8 cellular contexts compared by ENCODE assay signal in genomic region chr19:43950834-43951626, GRCh38. TPM values are rescaled to one million over a fixed set of nuclear protein-coding genes. Genes with fewer than 3 reads are reported as not detected.
DNase-seq lines count a peak whose midpoint lies in the region; ATAC-seq and TF ChIP-seq lines count a peak whose summit lies in the region.

Gene ZNF221, plus strand, starts transcription at chr19:43951228. Its CDS starts 11,499 bp downstream, at chr19:43962727.

- H3K4me3 ChIP-seq in endocrine pancreas (ENCODE audit: control insufficient read depth, insufficient read depth, low read length): peak within 1 kb of the TSS; percentile 70

- H3K4me1 Mint-ChIP-seq in activated CD8-positive, alpha-beta T cell treated with anti-CD3 and anti-CD28 coated beads for 36 hours (ENCODE audit: low read depth): peaks cover 7% of the 10 kb centered on the region
- H3K4me1 Mint-ChIP-seq in memory B cell: peaks cover 4% of the 10 kb centered on the region

- TF ChIP-seq CTCF in C4-2B (conservative IDR thresholded peaks at IDR 0.05): peak; percentile 38
- no peak for TF ChIP-seq CTCF in activated CD8-positive, alpha-beta T cell treated with anti-CD3 and anti-CD28 coated beads for 36 hours (IDR thresholded peaks at IDR 0.05)

- CTCF ChIA-PET in activated CD8-positive, alpha-beta T cell treated with anti-CD3 and anti-CD28 coated beads for 36 hours (lab: Charles Lee): interaction anchor here (1.3 kb wide), 1 partner anchor 16 kb away, joined by 5 read pairs; the partner anchor contains the start of gene ZNF45

- H3K4me1 ChIP-seq in endocrine pancreas (ENCODE audit: control insufficient read depth, insufficient read depth, low read length): no peaks in the 10 kb centered on the region

- peak within 1 kb of the TSS; percentile 47; the same call in 1 of the 2 replicates for H3K27ac ChIP-seq in C4-2B

- POLR2A ChIA-PET in activated CD8-positive, alpha-beta T cell treated with anti-CD3 and anti-CD28 coated beads for 36 hours (lab: Charles Lee): interaction anchor here (1.4 kb wide), 1 partner anchor 16 kb away, joined by 5 read pairs; the partner anchor contains the start of gene ZNF45

- H3K27me3 Mint-ChIP-seq in activated CD8-positive, alpha-beta T cell treated with anti-CD3 and anti-CD28 coated beads for 36 hours: peaks cover 14% of the 10 kb centered on the region
- H3K27me3 Mint-ChIP-seq in memory B cell: peaks cover 8% of the 10 kb centered on the region

- peaks cover 3% of the 10 kb centered on the region for H3K36me3 ChIP-seq in endocrine pancreas (ENCODE audit: control insufficient read depth, insufficient read depth, low read length)

- DNase-seq in NCI-H774 (lab: John Stamatoyannopoulos, UW) (peak; percentile 78), memory B cell (ENCODE audit: low spot score in 2 of 2) (peak; percentile 24 to 36)
- peak; percentile 81 for DNase-seq in activated CD8-positive, alpha-beta T cell treated with anti-CD3 and anti-CD28 coated beads for 36 hours
- DNase-seq in stimulated activated CD4-positive, alpha-beta T cell treated with anti-CD3 and anti-CD28 coated beads, TNF-alpha, amount 100 ng/mL, for 48 hours (ENCODE audit: low read depth in 3 of 3): peak; percentile 43 to 53 (median 44)

- intact Hi-C loops in activated CD8-positive, alpha-beta T cell treated with anti-CD3 and anti-CD28 coated beads for 36 hours (cut with micrococcal nuclease): no loop called here

- peaks cover 16% of the 10 kb centered on the region for H3K36me3 Mint-ChIP-seq in activated CD8-positive, alpha-beta T cell treated with anti-CD3 and anti-CD28 coated beads for 36 hours (ENCODE audit: low read depth)
- peaks cover 24% of the 10 kb centered on the region for H3K36me3 Mint-ChIP-seq in memory B cell

- H3K9me3 Mint-ChIP-seq in activated CD8-positive, alpha-beta T cell treated with anti-CD3 and anti-CD28 coated beads for 36 hours: peaks cover 43% of the 10 kb centered on the region
- H3K9me3 Mint-ChIP-seq in memory B cell: peaks cover 25% of the 10 kb centered on the region

- peak within 1 kb of the TSS; percentile 73 for H3K9ac ChIP-seq in endocrine pancreas (ENCODE audit: control insufficient read depth, insufficient read depth, low read length)

- ATAC-seq in GM19328 (IDR thresholded peaks at IDR 0.05; ENCODE audit: unreplicated experiment) (peak; percentile 69), HG03460 (IDR thresholded peaks at IDR 0.05; ENCODE audit: unreplicated experiment) (peak; percentile 86), memory B cell (ENCODE audit: low read depth) (peak; percentile 85)
- peak; percentile 96 for ATAC-seq in activated CD8-positive, alpha-beta T cell treated with anti-CD3 and anti-CD28 coated beads for 36 hours

- no peaks in the 10 kb centered on the region for H3K27me3 ChIP-seq in endocrine pancreas (ENCODE audit: control insufficient read depth, insufficient read depth, low read length)

- H3K27ac Mint-ChIP-seq in activated CD8-positive, alpha-beta T cell treated with anti-CD3 and anti-CD28 coated beads for 36 hours: peak within 1 kb of the TSS; percentile 86
- H3K27ac Mint-ChIP-seq in memory B cell: peak within 1 kb of the TSS; percentile 86

- peaks cover 5% of the 10 kb centered on the region for H3K9me3 ChIP-seq in endocrine pancreas (ENCODE audit: control insufficient read depth, low read length)

- H3K4me3 Mint-ChIP-seq in activated CD8-positive, alpha-beta T cell treated with anti-CD3 and anti-CD28 coated beads for 36 hours: peak within 1 kb of the TSS; percentile 96
- H3K4me3 Mint-ChIP-seq in memory B cell: peak within 1 kb of the TSS; percentile 96

RNA-seq across cellular contexts. Expression of gene ZNF221, which starts in this region (rescaled TPM):
- total RNA-seq in activated CD8-positive, alpha-beta T cell treated with anti-CD3 and anti-CD28 coated beads for 36 hours: 1 to 10 TPM; 1.0 to 1.6 TPM

Comparison
In these comparisons a context has a peak if more than half of its experiments do, and no peak if none do; other contexts are left out.
1. Peak in every context shown above with its lines: DNase-seq, ATAC-seq, H3K4me3 ChIP-seq and H3K27ac ChIP-seq.
2. DNase-seq: peak in every context shown above with its lines; median percentile 81 in activated CD8-positive, alpha-beta T cell treated with anti-CD3 and anti-CD28 coated beads for 36 hours; 78 in NCI-H774; 44 in stimulated activated CD4-positive, alpha-beta T cell treated with anti-CD3 and anti-CD28 coated beads, TNF-alpha, amount 100 ng/mL, for 48 hours; 30 in memory B cell.